ENCODE assay signal across 2 cellular contexts in the genomic region with DNA sequence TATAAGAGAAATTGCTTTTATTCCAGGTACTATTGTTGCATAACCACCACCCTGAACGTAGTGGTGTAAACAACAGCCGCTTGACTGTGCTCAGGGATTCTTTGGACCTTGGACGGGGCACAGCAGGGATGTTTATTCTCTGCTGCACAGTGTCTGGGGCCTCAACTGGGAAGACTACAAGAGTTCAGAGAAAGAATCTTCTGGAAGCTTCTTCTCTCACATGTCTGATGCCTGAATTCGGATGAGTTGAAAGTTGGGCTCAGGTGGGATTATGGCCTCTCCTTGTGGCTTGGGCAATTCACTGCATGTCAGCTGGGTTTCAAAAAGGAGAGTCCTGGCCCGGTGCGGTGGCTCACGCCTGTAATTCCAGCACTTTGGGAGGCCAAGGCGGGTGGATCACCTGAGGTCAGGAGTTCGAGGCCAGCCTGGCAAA.
TF ChIP-seq lines count a peak whose summit lies in the region.

No MANE protein-coding gene starts in this region.

TF ChIP-seq in GM23338, 12 proteins besides CTCF, POLR2A, EP300 and RAD21:
- TF ChIP-seq ZNF462 (CRISPR knock-in tag; IDR thresholded peaks at IDR 0.05) (no peak), ZNF114 (CRISPR knock-in tag; IDR thresholded peaks at IDR 0.05) (no peak), STAT1 (IDR thresholded peaks at IDR 0.05; ENCODE audit: unreplicated experiment) (no peak), CREB1 (CRISPR knock-in tag; IDR thresholded peaks at IDR 0.05; ENCODE audit: low read depth) (no peak), ZNF331 (CRISPR knock-in tag; IDR thresholded peaks at IDR 0.05; ENCODE audit: low read depth) (no peak), ETS1 (IDR thresholded peaks at IDR 0.05) (no peak), EZH2phosphoT487 (IDR thresholded peaks at IDR 0.05; ENCODE audit: unreplicated experiment) (no peak), JUNB (IDR thresholded peaks at IDR 0.05; ENCODE audit: unreplicated experiment) (no peak)
- TF ChIP-seq, protein P1, sequence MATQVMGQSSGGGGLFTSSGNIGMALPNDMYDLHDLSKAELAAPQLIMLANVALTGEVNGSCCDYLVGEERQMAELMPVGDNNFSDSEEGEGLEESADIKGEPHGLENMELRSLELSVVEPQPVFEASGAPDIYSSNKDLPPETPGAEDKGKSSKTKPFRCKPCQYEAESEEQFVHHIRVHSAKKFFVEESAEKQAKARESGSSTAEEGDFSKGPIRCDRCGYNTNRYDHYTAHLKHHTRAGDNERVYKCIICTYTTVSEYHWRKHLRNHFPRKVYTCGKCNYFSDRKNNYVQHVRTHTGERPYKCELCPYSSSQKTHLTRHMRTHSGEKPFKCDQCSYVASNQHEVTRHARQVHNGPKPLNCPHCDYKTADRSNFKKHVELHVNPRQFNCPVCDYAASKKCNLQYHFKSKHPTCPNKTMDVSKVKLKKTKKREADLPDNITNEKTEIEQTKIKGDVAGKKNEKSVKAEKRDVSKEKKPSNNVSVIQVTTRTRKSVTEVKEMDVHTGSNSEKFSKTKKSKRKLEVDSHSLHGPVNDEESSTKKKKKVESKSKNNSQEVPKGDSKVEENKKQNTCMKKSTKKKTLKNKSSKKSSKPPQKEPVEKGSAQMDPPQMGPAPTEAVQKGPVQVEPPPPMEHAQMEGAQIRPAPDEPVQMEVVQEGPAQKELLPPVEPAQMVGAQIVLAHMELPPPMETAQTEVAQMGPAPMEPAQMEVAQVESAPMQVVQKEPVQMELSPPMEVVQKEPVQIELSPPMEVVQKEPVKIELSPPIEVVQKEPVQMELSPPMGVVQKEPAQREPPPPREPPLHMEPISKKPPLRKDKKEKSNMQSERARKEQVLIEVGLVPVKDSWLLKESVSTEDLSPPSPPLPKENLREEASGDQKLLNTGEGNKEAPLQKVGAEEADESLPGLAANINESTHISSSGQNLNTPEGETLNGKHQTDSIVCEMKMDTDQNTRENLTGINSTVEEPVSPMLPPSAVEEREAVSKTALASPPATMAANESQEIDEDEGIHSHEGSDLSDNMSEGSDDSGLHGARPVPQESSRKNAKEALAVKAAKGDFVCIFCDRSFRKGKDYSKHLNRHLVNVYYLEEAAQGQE (IDR thresholded peaks at IDR 0.05; ENCODE audit: unreplicated experiment) = no peak
TF ChIP-seq in GM23338: peak in this region for 0.

TF ChIP-seq in liver, 16 proteins besides CTCF, POLR2A, EP300 and RAD21 (continued from another document):
- peak; percentile 74 for TF ChIP-seq ZBTB33 (IDR thresholded peaks at IDR 0.05)
- peak; percentile 83 for TF ChIP-seq MAX (IDR thresholded peaks at IDR 0.05)
- peak; percentile 90 for TF ChIP-seq FOXA1 (IDR thresholded peaks at IDR 0.05)
- TF ChIP-seq, protein P2, sequence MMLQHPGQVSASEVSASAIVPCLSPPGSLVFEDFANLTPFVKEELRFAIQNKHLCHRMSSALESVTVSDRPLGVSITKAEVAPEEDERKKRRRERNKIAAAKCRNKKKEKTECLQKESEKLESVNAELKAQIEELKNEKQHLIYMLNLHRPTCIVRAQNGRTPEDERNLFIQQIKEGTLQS (IDR thresholded peaks at IDR 0.05) = peak; percentile 46
- TF ChIP-seq FOXA2 (IDR thresholded peaks at IDR 0.05) = peak; percentile 88
- peak; percentile 95 to 96 for TF ChIP-seq HNF4A (conservative IDR thresholded peaks at IDR 0.05)
- TF ChIP-seq, protein P1 (IDR thresholded peaks at IDR 0.05) = peak; percentile 55
- TF ChIP-seq EGR1 (IDR thresholded peaks at IDR 0.05; ENCODE audit: low read depth in 2 of 2) = no peak
- TF ChIP-seq JUND (IDR thresholded peaks at IDR 0.05) = peak; percentile 26 to 52
- peak; percentile 20 for TF ChIP-seq NR2F2 (IDR thresholded peaks at IDR 0.05)
